Comparison of ENCODE assay signal across 8 cellular contexts in the genomic region with DNA sequence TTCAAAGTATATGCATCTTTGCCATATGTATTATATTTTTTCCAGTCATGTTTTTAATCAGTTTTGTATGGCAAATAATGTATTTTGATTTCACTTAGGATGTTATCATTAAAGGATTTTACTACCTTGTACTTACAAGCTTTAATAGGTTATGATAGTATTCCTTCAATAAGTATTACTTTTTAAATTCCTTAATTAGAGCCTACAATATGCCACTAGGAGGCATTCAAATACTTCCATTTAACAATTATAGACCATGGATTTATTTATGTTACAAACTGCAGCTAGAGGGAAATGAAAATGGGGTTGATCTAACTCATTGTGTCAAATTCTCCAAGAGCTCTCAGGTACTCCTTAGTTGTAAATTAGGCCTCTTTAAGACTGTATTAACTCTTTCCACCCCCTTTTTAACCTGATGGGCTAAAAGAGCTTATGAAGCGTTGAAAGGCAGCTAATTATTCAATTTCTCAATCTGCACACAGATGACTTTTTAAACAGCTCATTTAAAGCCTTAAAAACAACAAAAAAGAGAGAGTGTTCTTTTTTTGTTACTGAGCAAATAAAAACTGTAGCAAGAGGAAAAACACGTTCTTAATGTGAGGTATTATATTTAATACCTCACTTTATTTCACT.
DNase-seq lines count a peak whose midpoint lies in the region; ATAC-seq and TF ChIP-seq lines count a peak whose summit lies in the region.

No MANE protein-coding gene starts in this region.

- H3K27me3 Mint-ChIP-seq in progenitor cell of endocrine pancreas, result no peaks in the 10 kb centered on the region
- no peaks in the 10 kb centered on the region for H3K27me3 Mint-ChIP-seq in activated naive CD8-positive, alpha-beta T cell treated with anti-CD3 and anti-CD28 coated beads, Interleukin-2, amount 50 U/mL, for 24 hours

- H3K9me3 Mint-ChIP-seq in progenitor cell of endocrine pancreas (ENCODE audit: low read depth), result peaks cover 3% of the 10 kb centered on the region
- no peaks in the 10 kb centered on the region for H3K9me3 Mint-ChIP-seq in activated naive CD8-positive, alpha-beta T cell treated with anti-CD3 and anti-CD28 coated beads, Interleukin-2, amount 50 U/mL, for 24 hours

- TF ChIP-seq CTCF in dorsolateral prefrontal cortex (IDR thresholded peaks at IDR 0.05 in 54 of 56, conservative IDR thresholded peaks at IDR 0.05 in 2 of 56; ENCODE audit: low read depth in 1 of 56, partially characterized antibody in 56 of 56) (peak in 50 of 56 donors; percentile 15 to 63 (median 40)), progenitor cell of endocrine pancreas (IDR thresholded peaks at IDR 0.05; ENCODE audit: unreplicated experiment) (peak; percentile 27)

- H3K4me3 Mint-ChIP-seq in progenitor cell of endocrine pancreas (ENCODE audit: low read depth), result no peak overlapping the region
- H3K4me3 Mint-ChIP-seq in activated naive CD8-positive, alpha-beta T cell treated with anti-CD3 and anti-CD28 coated beads, Interleukin-2, amount 50 U/mL, for 24 hours, result no peak overlapping the region

- no peaks in the 10 kb centered on the region for H3K36me3 ChIP-seq in GM23248 (ENCODE audit: low read depth)

- H3K4me3 ChIP-seq in GM23248 (no peak overlapping the region), dorsolateral prefrontal cortex (no peak overlapping the region)

- no peak overlapping the region for H3K9ac ChIP-seq in GM23248

- H3F3A ChIP-seq in GM23248 (ENCODE audit: insufficient read depth), result no peaks in the 10 kb centered on the region

- in situ Hi-C loops in GM23248 (cut with MboI), result loop anchor here (10.0 to 25.0 kb wide), 3 partner anchors 246 to 1068 kb away; no protein-coding TSS in a partner anchor

- H3K4me2 ChIP-seq in GM23248 (ENCODE audit: unreplicated experiment), result no peak overlapping the region

- no peaks in the 10 kb centered on the region for H3K9me3 ChIP-seq in GM23248 (ENCODE audit: low read depth)

- H2AFZ ChIP-seq in GM23248, result no peak overlapping the region

- 8 to 9% methylated on average over 2 of the region's 2 CpGs for WGBS in GM23248 (ENCODE audit: low coverage in 1 of 2, low lambda C conversion rate in 2 of 2, missing lambda C conversion rate in 2 of 2), 2 experiments

- DNase-seq in GM23248, result peak; percentile 56
- DNase-seq in NCI-H526 treated with DMSO at 0.1 percent for 48 hours (lab: John Stamatoyannopoulos, UW), result peak; percentile 17
- no peak for DNase-seq in dorsolateral prefrontal cortex
- no peak for DNase-seq in progenitor cell of endocrine pancreas (ENCODE audit: low spot score, unreplicated experiment)
- no peak for DNase-seq in activated naive CD8-positive, alpha-beta T cell treated with anti-CD3 and anti-CD28 coated beads, Interleukin-2, amount 50 U/mL, for 24 hours
- no peak for DNase-seq in COLO668 (lab: John Stamatoyannopoulos, UW; ENCODE audit: unreplicated experiment)
- DNase-seq in posterior vena cava (ENCODE audit: low spot score), result no peak

- intact Hi-C loops in dorsolateral prefrontal cortex (cut with DNase I), result loop anchor here in 1 of 2 donors (10.0 kb wide), 1 partner anchor 846 kb away; no protein-coding TSS in a partner anchor
- intact Hi-C loops in posterior vena cava (cut with DNase I), result no loop called here

- ATAC-seq in HG03457 (IDR thresholded peaks at IDR 0.05; ENCODE audit: unreplicated experiment), result no peak
- ATAC-seq in activated naive CD8-positive, alpha-beta T cell treated with anti-CD3 and anti-CD28 coated beads, Interleukin-2, amount 50 U/mL, for 24 hours, result no peak

- peaks cover 3% of the 10 kb centered on the region for H3K36me3 Mint-ChIP-seq in progenitor cell of endocrine pancreas (ENCODE audit: insufficient read depth)
- H3K36me3 Mint-ChIP-seq in activated naive CD8-positive, alpha-beta T cell treated with anti-CD3 and anti-CD28 coated beads, Interleukin-2, amount 50 U/mL, for 24 hours (ENCODE audit: low read depth), result peaks cover 4% of the 10 kb centered on the region

- no peak overlapping the region for H3K27ac ChIP-seq in GM23248
- H3K27ac ChIP-seq in dorsolateral prefrontal cortex, result no peak overlapping the region

- H3K79me2 ChIP-seq in GM23248 (ENCODE audit: insufficient read depth), result no peaks in the 10 kb centered on the region

- H4K20me1 ChIP-seq in GM23248 (ENCODE audit: insufficient read depth), result no peaks in the 10 kb centered on the region

- H3K27ac Mint-ChIP-seq in progenitor cell of endocrine pancreas, result no peak overlapping the region
- H3K27ac Mint-ChIP-seq in activated naive CD8-positive, alpha-beta T cell treated with anti-CD3 and anti-CD28 coated beads, Interleukin-2, amount 50 U/mL, for 24 hours, result no peak overlapping the region

- H3K4me1 Mint-ChIP-seq in progenitor cell of endocrine pancreas (ENCODE audit: low read depth), result peaks cover 21% of the 10 kb centered on the region
- no peaks in the 10 kb centered on the region for H3K4me1 Mint-ChIP-seq in activated naive CD8-positive, alpha-beta T cell treated with anti-CD3 and anti-CD28 coated beads, Interleukin-2, amount 50 U/mL, for 24 hours

- H3K27me3 ChIP-seq in GM23248 (replicated peaks; ENCODE audit: insufficient read depth), result no peaks in the 10 kb centered on the region
- H3K27me3 ChIP-seq in dorsolateral prefrontal cortex, result no peaks in the 10 kb centered on the region

- H3K4me1 ChIP-seq in GM23248 (ENCODE audit: insufficient read depth), result no peaks in the 10 kb centered on the region

- no peaks in the 10 kb centered on the region for H3K9me2 ChIP-seq in GM23248 (ENCODE audit: insufficient read depth)

Comparison
In these comparisons a context has a peak if more than half of its experiments do, and no peak if none do; other contexts are left out.
1. DNase-seq: peak in GM23248 (single experiment) and NCI-H526 treated with DMSO at 0.1 percent for 48 hours (single experiment); none in dorsolateral prefrontal cortex (0 of 10), progenitor cell of endocrine pancreas (single experiment), activated naive CD8-positive, alpha-beta T cell treated with anti-CD3 and anti-CD28 coated beads, Interleukin-2, amount 50 U/mL, for 24 hours (single experiment), COLO668 (single experiment) and posterior vena cava (single experiment).